8 cellular contexts compared by ENCODE assay signal in the genomic region with DNA sequence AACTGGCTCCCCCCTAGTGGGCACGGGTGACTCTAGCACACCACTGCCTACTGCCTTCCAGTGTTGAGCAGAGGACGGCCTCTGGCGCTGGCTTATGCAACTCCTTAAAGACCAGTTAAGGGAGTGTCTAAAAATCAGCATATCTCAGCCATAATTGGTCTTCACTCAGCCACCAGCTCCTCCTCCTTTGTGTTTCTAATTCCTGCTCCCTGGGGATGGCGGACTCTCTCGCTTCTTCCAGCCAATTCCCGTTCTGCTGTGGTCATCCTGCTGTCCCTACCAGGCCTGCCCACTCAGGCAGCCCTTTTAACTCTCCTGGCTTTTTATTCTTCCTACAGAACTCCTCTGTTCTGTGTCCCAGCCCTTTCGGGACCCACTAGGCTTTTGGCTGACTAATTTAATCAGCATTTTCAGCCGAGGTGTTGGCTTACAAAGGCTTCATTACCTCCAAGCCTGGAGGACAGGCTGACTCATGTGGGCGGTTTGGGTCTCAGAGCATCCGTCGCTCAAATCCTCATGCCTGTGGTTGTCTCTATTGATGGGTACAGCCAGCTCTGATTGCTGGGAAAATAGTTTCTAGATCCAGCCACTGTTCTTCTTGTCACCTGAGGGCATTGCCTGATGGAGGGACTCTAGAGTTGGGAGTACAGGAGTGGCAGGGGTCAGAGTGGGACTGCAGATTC.
A peak's percentile ranks its signal among the peaks of the same experiment; 100 is the strongest.
DNase-seq lines count a peak whose midpoint lies in the region; ATAC-seq, FAIRE-seq and TF ChIP-seq lines count a peak whose summit lies in the region.

No MANE protein-coding gene starts in this region.

- ATAC-seq in A549 (peak; percentile 88 to 93), GM21526 (IDR thresholded peaks at IDR 0.05; ENCODE audit: low FRiP score, unreplicated experiment) (no peak)

- WGBS in A549 (ENCODE audit: missing lambda C conversion rate), result 40% methylated on average over 8 of the region's 11 CpGs
- WGBS in iPS DF 6.9 (ENCODE audit: insufficient coverage, insufficient read length), result no CpG with 5 or more reads among the region's 11 CpGs

- H3K9me3 ChIP-seq in A549 (no peaks in the 10 kb centered on the region), iPS DF 6.9 (ENCODE audit: control insufficient read depth, insufficient read depth, low read length) (no peaks in the 10 kb centered on the region)

- peak overlapping the region; percentile 46 for H3K4me2 ChIP-seq in A549

- TF ChIP-seq POLR2A in A549 (IDR thresholded peaks at IDR 0.05; ENCODE audit: low read length), result no peak

- DNase-seq in A549 (ENCODE audit: low read depth in 1 of 2, low spot score in 1 of 2), result peak; percentile 46 to 55
- peak; percentile 42 for DNase-seq in HTR-8/SVneo (ENCODE audit: insufficient read length, low spot score)
- peak; percentile 70 for DNase-seq in SKM-1 treated with dmso at 0.1 percent for 144 hours (lab: John Stamatoyannopoulos, UW; ENCODE audit: unreplicated experiment)
- peak; percentile 33 for DNase-seq in iPS DF 6.9 (ENCODE audit: low read depth, low spot score)
- DNase-seq in effector CD4-positive, alpha-beta T cell, result no peak
- no peak for DNase-seq in NCI-H2081 (lab: John Stamatoyannopoulos, UW)
- DNase-seq in NCI-H1105 (lab: John Stamatoyannopoulos, UW), result no peak

- 0 out of 5 replicates have a peak, but pooled peaks of 1 of the 2 experiments have one; percentile 4 for TF ChIP-seq RAD21 in A549 (conservative IDR thresholded peaks at IDR 0.05 in 1 of 2, IDR thresholded peaks at IDR 0.05 in 1 of 2)

- peaks cover 11% of the 10 kb centered on the region for H3K4me1 ChIP-seq in A549
- H3K4me1 ChIP-seq in iPS DF 6.9 (ENCODE audit: control insufficient read depth, insufficient read depth, low read length), result no peaks in the 10 kb centered on the region

- H3K27me3 ChIP-seq in iPS DF 6.9 (ENCODE audit: control insufficient read depth, insufficient read depth, low read length), result no peaks in the 10 kb centered on the region

- POLR2A ChIA-PET in A549 (lab: Yijun Ruan, JAX), result interaction anchor here (0.6 to 1.4 kb wide), 3 partner anchors 11 to 356 kb away, joined by 3 to 5 read pairs (median 4); no protein-coding TSS in a partner anchor

- CTCF ChIA-PET in A549 (lab: Yijun Ruan, JAX), result interaction anchor here (0.5 to 0.9 kb wide), 2 partner anchors 8 to 164 kb away, joined by 3 read pairs; no protein-coding TSS in a partner anchor

- no peak overlapping the region for H3K4me3 ChIP-seq in A549
- H3K4me3 ChIP-seq in iPS DF 6.9 (ENCODE audit: low read length), result no peak overlapping the region

- no peaks in the 10 kb centered on the region for H3K36me3 ChIP-seq in iPS DF 6.9 (ENCODE audit: control insufficient read depth, insufficient read depth, low read length)

- H3K27ac ChIP-seq in A549 (peak overlapping the region; percentile 67 to 83), iPS DF 6.9 (ENCODE audit: low read length) (no peak overlapping the region)

- no peak for TF ChIP-seq CTCF in A549 (IDR thresholded peaks at IDR 0.05)

- no peak for TF ChIP-seq EP300 in A549 (IDR thresholded peaks at IDR 0.05)

- no peak for FAIRE-seq in A549 (lab: Jason Lieb, UNC)
- no peak for FAIRE-seq in HTR-8/SVneo (lab: Jason Lieb, UNC)

TF ChIP-seq in A549, 52 proteins besides CTCF, POLR2A, EP300 and RAD21:
- no peak for TF ChIP-seq KDM5A (IDR thresholded peaks at IDR 0.05)
- no peak for TF ChIP-seq ATOH8 (CRISPR knock-in tag; IDR thresholded peaks at IDR 0.05; ENCODE audit: low read depth)
- no peak for TF ChIP-seq BHLHE40 (IDR thresholded peaks at IDR 0.05; ENCODE audit: low read depth, low read length)
- TF ChIP-seq, protein P1, sequence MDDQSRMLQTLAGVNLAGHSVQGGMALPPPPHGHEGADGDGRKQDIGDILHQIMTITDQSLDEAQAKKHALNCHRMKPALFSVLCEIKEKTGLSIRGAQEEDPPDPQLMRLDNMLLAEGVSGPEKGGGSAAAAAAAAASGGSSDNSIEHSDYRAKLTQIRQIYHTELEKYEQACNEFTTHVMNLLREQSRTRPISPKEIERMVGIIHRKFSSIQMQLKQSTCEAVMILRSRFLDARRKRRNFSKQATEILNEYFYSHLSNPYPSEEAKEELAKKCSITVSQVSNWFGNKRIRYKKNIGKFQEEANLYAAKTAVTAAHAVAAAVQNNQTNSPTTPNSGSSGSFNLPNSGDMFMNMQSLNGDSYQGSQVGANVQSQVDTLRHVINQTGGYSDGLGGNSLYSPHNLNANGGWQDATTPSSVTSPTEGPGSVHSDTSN (IDR thresholded peaks at IDR 0.05), result no peak
- TF ChIP-seq FOXS1 (CRISPR knock-in tag; IDR thresholded peaks at IDR 0.05), result no peak
- TF ChIP-seq HES2 (IDR thresholded peaks at IDR 0.05), result no peak
- no peak for TF ChIP-seq ZC3H11A (IDR thresholded peaks at IDR 0.05)
- TF ChIP-seq CBX8 (IDR thresholded peaks at IDR 0.05), result no peak

Comparison
In these comparisons a context has a peak if more than half of its experiments do, and no peak if none do; other contexts are left out.
1. DNase-seq: peak in A549 (2 of 2), HTR-8/SVneo (single experiment), SKM-1 treated with dmso at 0.1 percent for 144 hours (single experiment) and iPS DF 6.9 (single experiment); none in effector CD4-positive, alpha-beta T cell (single experiment), NCI-H2081 (0 of 2) and NCI-H1105 (single experiment).